ENCODE assay signal across 25 cellular contexts in genomic region chr6:150964765-150965164, GRCh38.
DNase-seq lines count a peak whose midpoint lies in the region; ATAC-seq, FAIRE-seq and TF ChIP-seq lines count a peak whose summit lies in the region.
"Had no signal": no experiment of that assay in that cellular context is flagged by ENCODE, and none has a peak within 500 bp of the region (broad histone marks: within the 10 kb centered on the region; RNA-seq: fewer than 3 reads in every experiment).

No MANE protein-coding gene starts in this region.

- H3K27ac ChIP-seq in A549 (no peak overlapping the region), H9 (ENCODE audit: insufficient read length, low read depth, low read length) (no peak overlapping the region), PC-3 (ENCODE audit: low read length) (no peak overlapping the region), aorta (ENCODE audit: low read depth in 1 of 2, low read length in 2 of 2) (no peak overlapping the region)
- H3K27ac ChIP-seq: KMS-11, SK-N-MC had no signal

- no peak overlapping the region for H3K18ac ChIP-seq in H9 (ENCODE audit: insufficient read length, low read depth, low read length)

- no peak overlapping the region for H2AK5ac ChIP-seq in H9 (ENCODE audit: insufficient read length, low read length)

- no peak overlapping the region for H2BK20ac ChIP-seq in H9 (ENCODE audit: low read depth, low read length, poor library complexity, severe bottlenecking)

- H3K9me3 Mint-ChIP-seq in H9, result no peaks in the 10 kb centered on the region
- H3K9me3 Mint-ChIP-seq: CD4-positive, CD25-positive, alpha-beta regulatory T cell; GM23338 had no signal

- no peak overlapping the region for H3K14ac ChIP-seq in H9 (ENCODE audit: insufficient read depth, low read length)

- H3K27me3 ChIP-seq in H9 (ENCODE audit: insufficient read depth, low read length) (no peaks in the 10 kb centered on the region), PC-3 (ENCODE audit: low read length) (no peaks in the 10 kb centered on the region), aorta (ENCODE audit: control insufficient read depth in 1 of 2, insufficient read depth in 2 of 2, low read length in 1 of 2) (no peaks in the 10 kb centered on the region)

- TF ChIP-seq CTCF in A549 (IDR thresholded peaks at IDR 0.05), result peak; percentile 9; the same call in 1 of the 3 replicates
- TF ChIP-seq CTCF in H9 (conservative IDR thresholded peaks at IDR 0.05), result 0 out of 3 replicates have a peak, but pooled peaks have one; percentile 19
- peak; percentile 47; the same call in 1 of the 2 replicates for TF ChIP-seq CTCF in PC-3 (conservative IDR thresholded peaks at IDR 0.05; ENCODE audit: low read depth, low read length)
- peak; percentile 27 for TF ChIP-seq CTCF in epithelial cell of proximal tubule (conservative IDR thresholded peaks at IDR 0.05; ENCODE audit: low read depth, low read length)

- H3K9ac ChIP-seq in H9 (ENCODE audit: extremely low read depth, insufficient read length, low read length) (no peak overlapping the region), PC-3 (ENCODE audit: low read length) (no peak overlapping the region)
- H3K9ac ChIP-seq: KMS-11 had no signal

- H3K56ac ChIP-seq in H9 (ENCODE audit: insufficient read length, low read depth, low read length), result no peak overlapping the region

- H4K5ac ChIP-seq in H9 (ENCODE audit: insufficient read length, low read depth, low read length), result no peak overlapping the region

- POLR2A ChIA-PET in A549 (lab: Yijun Ruan, JAX) (no interaction called here), PC-3 (lab: Charles Lee; ENCODE audit: unreplicated experiment) (no interaction called here)

- H3K23ac ChIP-seq in H9 (ENCODE audit: insufficient read length, low read depth, low read length), result no peak overlapping the region

- peaks cover 16 to 57% (median 24%) of the 10 kb centered on the region in 3 experiments; a peak in 6 of 7 replicates for H3K36me3 Mint-ChIP-seq in H9 (ENCODE audit: insufficient read depth in 1 of 3, low read depth in 3 of 3)

- no TSS peak for BruUV-seq in PC-3 (replicated peaks; lab: Mats Ljungman, UMichigan)

- H4K8ac ChIP-seq in H9 (replicated peaks; ENCODE audit: insufficient read length, low read depth, low read length), result no peak overlapping the region

- H3K23me2 ChIP-seq in H9 (ENCODE audit: insufficient read length, low read depth, low read length, poor library complexity, severe bottlenecking), result no peaks in the 10 kb centered on the region

- no peaks in the 10 kb centered on the region for H3K9me3 ChIP-seq in A549
- H3K9me3 ChIP-seq in H9 (ENCODE audit: control insufficient read depth, low read depth, low read length), result no peaks in the 10 kb centered on the region
- no peaks in the 10 kb centered on the region for H3K9me3 ChIP-seq in PC-3 (ENCODE audit: low read length)
- no peaks in the 10 kb centered on the region for H3K9me3 ChIP-seq in aorta (ENCODE audit: control insufficient read depth, low read length)

- H2BK15ac ChIP-seq in H9 (ENCODE audit: low read depth, low read length), result no peak overlapping the region

- H2BK120ac ChIP-seq in H9 (ENCODE audit: low read depth, low read length, poor library complexity, severe bottlenecking), result no peak overlapping the region

- H3K4me1 ChIP-seq in A549, result no peaks in the 10 kb centered on the region
- no peaks in the 10 kb centered on the region for H3K4me1 ChIP-seq in H9 (ENCODE audit: insufficient read depth, low read length)
- H3K4me1 ChIP-seq in PC-3 (ENCODE audit: insufficient read depth, low read length), result no peaks in the 10 kb centered on the region
- no peaks in the 10 kb centered on the region for H3K4me1 ChIP-seq in aorta (ENCODE audit: control insufficient read depth in 1 of 2, insufficient read depth in 2 of 2, low read length in 2 of 2)

- no peak overlapping the region for H3K4me2 ChIP-seq in A549
- no peak overlapping the region for H3K4me2 ChIP-seq in H9 (ENCODE audit: insufficient read depth, insufficient read length, low read length)
- no peak overlapping the region for H3K4me2 ChIP-seq in PC-3 (ENCODE audit: low read length)
- H3K4me2 ChIP-seq: GM23338, KMS-11 had no signal

- H2AFZ ChIP-seq in H9 (ENCODE audit: low read length) (no peak overlapping the region), PC-3 (ENCODE audit: low read length) (no peak overlapping the region)
- H2AFZ ChIP-seq: GM23338 had no signal

- TF ChIP-seq EP300 in A549 (IDR thresholded peaks at IDR 0.05), result no peak

- no peaks in the 10 kb centered on the region for H3K9me2 ChIP-seq in PC-3 (replicated peaks; ENCODE audit: low read length)

- CTCF ChIA-PET in A549 (lab: Yijun Ruan, JAX) (interaction anchor here (0.5 to 1.5 kb wide), 2 partner anchors 48 to 370 kb away, joined by 3 to 4 read pairs; no protein-coding TSS in a partner anchor), PC-3 (lab: Charles Lee) (no interaction called here)

- DNase-seq in A549 (ENCODE audit: low read depth in 1 of 2, low spot score in 1 of 2) (no peak), H9 (no peak), PC-3 (no peak), epithelial cell of proximal tubule (ENCODE audit: low read depth) (no peak), aorta (no peak), dedifferentiated amniotic fluid mesenchymal stem cell (ENCODE audit: extremely low spot score) (no peak)
- DNase-seq in stimulated activated CD4-positive, alpha-beta T cell treated with anti-CD3 and anti-CD28 coated beads, Interleukin-2, amount 100 ng/mL, for 48 hours, result no peak
- DNase-seq: CD4-positive, CD25-positive, alpha-beta regulatory T cell; DND-41; HCEC 1CT; MV-4-11; NCI-H1105 treated with DMSO at 0.1 percent for 48 hours; NCI-H1694; NCI-H2081; NCI-H2171 treated with DMSO at 0.1 percent for 48 hours; NCI-H524 treated with DMSO at 0.1 percent for 48 hours; NCI-H82; RPMI8226; SHP77; SW 1271 had no signal

- H3K27me3 Mint-ChIP-seq in H9 (ENCODE audit: low read depth), result no peaks in the 10 kb centered on the region
- H3K27me3 Mint-ChIP-seq: CD4-positive, CD25-positive, alpha-beta regulatory T cell had no signal

- H3F3A ChIP-seq in PC-3 (ENCODE audit: low read length, unreplicated experiment), result no peaks in the 10 kb centered on the region

- H4K20me1 ChIP-seq in H9 (ENCODE audit: control insufficient read depth, insufficient read depth, insufficient read length) (no peaks in the 10 kb centered on the region), PC-3 (ENCODE audit: low read length) (no peaks in the 10 kb centered on the region)

- no peak overlapping the region for H3K4me3 Mint-ChIP-seq in H9
- H3K4me3 Mint-ChIP-seq: CD4-positive, CD25-positive, alpha-beta regulatory T cell; GM23338 had no signal

- H3K27ac Mint-ChIP-seq in H9, result no peak overlapping the region; a peak in 1 of 7 replicates
- H3K27ac Mint-ChIP-seq: CD4-positive, CD25-positive, alpha-beta regulatory T cell; GM23338 had no signal

- H3T11ph ChIP-seq in H9 (ENCODE audit: low read length), result no peak overlapping the region

- H3K79me1 ChIP-seq in H9 (ENCODE audit: insufficient read depth, low read depth, low read length, poor library complexity, severe bottlenecking), result no peaks in the 10 kb centered on the region

- H2BK5ac ChIP-seq in H9 (ENCODE audit: insufficient read length, low read length), result no peak overlapping the region

- H3K4me1 Mint-ChIP-seq in H9, result no peaks in the 10 kb centered on the region
- H3K4me1 Mint-ChIP-seq: GM23338 had no signal

- H3K4me3 ChIP-seq in A549 (no peak overlapping the region), PC-3 (ENCODE audit: low read length) (no peak overlapping the region), epithelial cell of proximal tubule (ENCODE audit: low read depth, low read length) (no peak overlapping the region), aorta (ENCODE audit: low read length in 2 of 2) (no peak overlapping the region)
- H3K4me3 ChIP-seq: GM23338, SK-N-MC had no signal

- TF ChIP-seq RAD21 in A549 (conservative IDR thresholded peaks at IDR 0.05 in 1 of 2, IDR thresholded peaks at IDR 0.05 in 1 of 2), result no peak; a peak in 1 of 5 replicates

- no peaks in the 10 kb centered on the region for H3K79me2 ChIP-seq in H9 (ENCODE audit: insufficient read depth, low read length)
- no peaks in the 10 kb centered on the region for H3K79me2 ChIP-seq in PC-3 (ENCODE audit: low read length)

- WGBS in A549 (ENCODE audit: missing lambda C conversion rate), result 96% methylated on average over 2 of the region's 2 CpGs
- no CpG with 5 or more reads among the region's 2 CpGs for WGBS in H9 (ENCODE audit: extremely low coverage, insufficient read length, low lambda C conversion rate)
- WGBS in aorta, 2 donors, result 78 to 86% methylated on average over 2 of the region's 2 CpGs

- FAIRE-seq in A549 (lab: Jason Lieb, UNC), result no peak
- FAIRE-seq: A204.1, GM18507 had no signal

- no peak overlapping the region for H2BK12ac ChIP-seq in H9 (ENCODE audit: insufficient read length, low read depth, low read length)

- TF ChIP-seq POLR2A in A549 (IDR thresholded peaks at IDR 0.05; ENCODE audit: low read length), result no peak

- intact Hi-C loops in PC-3 (cut with micrococcal nuclease), result no loop called here
- intact Hi-C loops in aorta (cut with DNase I), result no loop called here

- 0 out of 2 replicates have a peak, but pooled peaks cover 5% of the 10 kb centered on the region for H3K36me3 ChIP-seq in PC-3 (ENCODE audit: low read depth, low read length)
- H3K36me3 ChIP-seq in aorta (ENCODE audit: control insufficient read depth in 1 of 2, insufficient read depth in 2 of 2, low read length in 1 of 2), result peaks cover 0 to 3% of the 10 kb centered on the region in 2 donors

- ATAC-seq in A549, result peak in 1 of 2 experiments; percentile 31; a peak in 1 of 6 replicates
- no peak for ATAC-seq in PC-3
- no peak for ATAC-seq in aorta (ENCODE audit: low FRiP score)
- ATAC-seq: GM23338 had no signal

- H3K4ac ChIP-seq in H9 (ENCODE audit: low read depth, low read length), result no peak overlapping the region

- H4K91ac ChIP-seq in H9 (ENCODE audit: insufficient read length, low read depth, low read length), result no peak overlapping the region

TF ChIP-seq in A549, 52 proteins besides CTCF, POLR2A, EP300 and RAD21 (continues in another document):
- TF ChIP-seq FOSL2 (IDR thresholded peaks at IDR 0.05) (no peak), FOSL2 (CRISPR knock-in tag; IDR thresholded peaks at IDR 0.05) (no peak), ESRRA (IDR thresholded peaks at IDR 0.05; ENCODE audit: borderline replicate concordance, low read length) (no peak), PBX3 (IDR thresholded peaks at IDR 0.05) (no peak), HOXB5 (CRISPR knock-in tag; IDR thresholded peaks at IDR 0.05) (no peak)
